Comparison of ENCODE assay signal across 29 cellular contexts in the genomic region with DNA sequence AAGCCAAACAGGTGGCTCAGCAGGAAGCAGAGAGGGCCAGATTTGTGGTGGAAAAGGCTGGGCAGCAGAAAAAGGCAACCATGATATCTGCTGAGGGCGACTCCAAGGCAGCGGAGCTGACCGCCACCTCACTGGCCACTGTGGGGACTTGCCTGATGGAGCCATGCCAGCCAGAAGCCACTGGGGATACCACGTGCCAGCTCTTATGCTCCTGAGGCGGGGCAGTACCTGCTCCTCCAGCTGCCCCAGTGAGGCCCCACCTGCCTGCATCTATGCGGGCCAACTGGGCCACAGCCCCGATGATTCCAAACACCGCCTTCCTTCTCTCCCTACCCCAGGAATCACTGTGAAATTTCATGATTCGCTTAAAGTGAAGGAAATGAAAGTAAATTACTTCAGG. TPM values are rescaled to one million over a fixed set of nuclear protein-coding genes. Genes with fewer than 3 reads are reported as not detected.
"Had no signal": no experiment of that assay in that cellular context is flagged by ENCODE, and none has a peak within 500 bp of the region (broad histone marks: within the 10 kb centered on the region; RNA-seq: fewer than 3 reads in every experiment).

No MANE protein-coding gene starts in this region.

- H3K36me3 Mint-ChIP-seq: memory B cell; stimulated activated memory B cell treated with anti-CD40 and anti-IgM and Interleukin-4, amounts not matched to agents 10 μg/mL and 1 μg/mL and 100 μg/mL, for 72 hours had no signal

- H3K27ac ChIP-seq: hepatocyte, left ventricle myocardium inferior, lower lobe of right lung, psoas muscle, spleen, testis, tibial nerve, upper lobe of right lung, vagina had no signal

- H3K79me2 ChIP-seq: hepatocyte had no signal

- H3K9me3 Mint-ChIP-seq: memory B cell; nephron; stimulated activated memory B cell treated with anti-CD40 and anti-IgM and Interleukin-4, amounts not matched to agents 10 μg/mL and 1 μg/mL and 100 μg/mL, for 72 hours; stimulated activated naive CD8-positive, alpha-beta T cell treated with anti-CD3 and anti-CD28 coated beads, Interleukin-15, Interleukin-2, amounts not matched to agents 100 ng/mL and 50 ng/mL, for 24 hours had no signal

- H3K27me3 ChIP-seq: spleen, testis, tibial nerve, upper lobe of right lung, vagina had no signal

- H3K27ac Mint-ChIP-seq: memory B cell; nephron; stimulated activated memory B cell treated with anti-CD40 and anti-IgM and Interleukin-4, amounts not matched to agents 10 μg/mL and 1 μg/mL and 100 μg/mL, for 72 hours; stimulated activated naive CD8-positive, alpha-beta T cell treated with anti-CD3 and anti-CD28 coated beads, Interleukin-15, Interleukin-2, amounts not matched to agents 100 ng/mL and 50 ng/mL, for 24 hours had no signal

- H3K36me3 ChIP-seq: left ventricle myocardium inferior, lower lobe of right lung, spleen, tibial nerve, upper lobe of right lung, vagina had no signal

- H3K4me3 Mint-ChIP-seq: memory B cell; naive B cell; nephron; stimulated activated memory B cell treated with anti-CD40 and anti-IgM and Interleukin-4, amounts not matched to agents 10 μg/mL and 1 μg/mL and 100 μg/mL, for 72 hours; stimulated activated naive CD8-positive, alpha-beta T cell treated with anti-CD3 and anti-CD28 coated beads, Interleukin-15, Interleukin-2, amounts not matched to agents 100 ng/mL and 50 ng/mL, for 24 hours had no signal

- H3K9me3 ChIP-seq: left ventricle myocardium inferior, lower lobe of right lung, psoas muscle, spleen, testis, tibial nerve, upper lobe of right lung, vagina had no signal

- H3K4me1 Mint-ChIP-seq: memory B cell; naive B cell; nephron; stimulated activated memory B cell treated with anti-CD40 and anti-IgM and Interleukin-4, amounts not matched to agents 10 μg/mL and 1 μg/mL and 100 μg/mL, for 72 hours had no signal

- DNase-seq: dermis blood vessel endothelial cell; foreskin melanocyte; head of caudate nucleus; kidney; left cardiac atrium; left ventricle myocardium inferior; lower lobe of right lung; midbrain; naive B cell; psoas muscle; retina; spleen; stimulated activated CD4-positive, alpha-beta T cell treated with anti-CD3 and anti-CD28 coated beads, Interleukin-15, amount 100 ng/mL, for 24 hours; stimulated activated CD4-positive, alpha-beta T cell treated with anti-CD3 and anti-CD28 coated beads, Interleukin-1b, Interleukin-23, amount 100 ng/mL, for 48 hours; stimulated activated CD4-positive, alpha-beta T cell treated with anti-CD3 and anti-CD28 coated beads, Interleukin-4, amount 100 ng/mL, for 24 hours; testis; upper lobe of right lung had no signal

- H2AFZ ChIP-seq: hepatocyte had no signal

- H3K4me3 ChIP-seq: hepatocyte, left ventricle myocardium inferior, lower lobe of right lung, psoas muscle, spleen, testis, tibial nerve, upper lobe of right lung, vagina had no signal

- H3K4me1 ChIP-seq: left ventricle myocardium inferior, lower lobe of right lung, psoas muscle, spleen, testis, tibial nerve, upper lobe of right lung, vagina had no signal

- H3K4me2 ChIP-seq: hepatocyte had no signal

RNA-seq across cellular contexts. Expression of a gene that starts 53.1 kb away (rescaled TPM):
- total RNA-seq: dermis blood vessel endothelial cell, epithelial cell of proximal tubule, hepatocyte, kidney, left cardiac atrium, left ventricle myocardium inferior, lower lobe of right lung, omental fat pad, psoas muscle, sciatic nerve, skeletal muscle tissue, spleen, subcutaneous adipose tissue, tibial nerve, upper lobe of right lung, vagina had no signal
- polyA plus RNA-seq: hepatocyte, psoas muscle, spleen had no signal
